In the genomic region with DNA sequence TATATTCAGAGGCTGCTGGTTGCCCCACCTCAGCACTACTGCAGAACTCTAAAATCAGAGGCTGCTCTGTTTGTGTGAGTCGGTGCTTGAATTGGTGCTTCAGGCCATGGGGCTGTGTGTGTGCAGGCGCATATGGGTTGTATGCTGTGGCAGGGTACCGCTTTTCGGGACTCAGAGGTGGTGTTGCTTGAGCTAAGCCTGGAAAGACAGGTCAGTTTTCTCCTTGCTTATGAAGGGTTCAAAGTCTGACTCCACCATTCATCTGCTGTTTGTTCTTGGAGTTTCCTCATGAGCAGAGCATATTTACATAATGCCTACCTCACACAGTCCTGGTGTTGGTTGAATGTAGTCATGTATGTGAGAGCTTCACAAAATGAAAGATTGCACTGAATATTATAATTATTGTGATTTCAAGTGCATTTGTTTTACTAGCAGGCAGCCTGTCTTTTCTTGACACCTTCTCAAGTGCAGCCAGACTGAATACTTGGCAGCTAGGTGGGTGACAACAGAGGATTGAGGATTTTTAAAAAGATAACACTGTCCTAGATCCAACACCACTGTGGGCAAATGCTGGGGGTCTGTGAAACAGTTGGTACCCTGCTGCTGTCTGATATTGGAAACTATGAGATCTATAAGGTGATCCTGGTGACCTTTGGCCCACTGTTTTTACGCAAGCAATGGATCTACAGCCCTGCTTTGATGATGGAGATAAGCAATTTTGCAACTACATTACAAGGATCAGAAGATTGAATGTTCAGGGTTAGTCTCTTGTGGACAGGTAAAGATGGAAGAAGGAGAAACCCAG, we compare ENCODE assay signal across 1 cellular context.
TF ChIP-seq lines count a peak whose summit lies in the region.

No MANE protein-coding gene starts in this region.

TF ChIP-seq in HepG2, 621 proteins besides CTCF, POLR2A, EP300 and RAD21 (continued from another document and continues in another):
- TF ChIP-seq, protein P1, sequence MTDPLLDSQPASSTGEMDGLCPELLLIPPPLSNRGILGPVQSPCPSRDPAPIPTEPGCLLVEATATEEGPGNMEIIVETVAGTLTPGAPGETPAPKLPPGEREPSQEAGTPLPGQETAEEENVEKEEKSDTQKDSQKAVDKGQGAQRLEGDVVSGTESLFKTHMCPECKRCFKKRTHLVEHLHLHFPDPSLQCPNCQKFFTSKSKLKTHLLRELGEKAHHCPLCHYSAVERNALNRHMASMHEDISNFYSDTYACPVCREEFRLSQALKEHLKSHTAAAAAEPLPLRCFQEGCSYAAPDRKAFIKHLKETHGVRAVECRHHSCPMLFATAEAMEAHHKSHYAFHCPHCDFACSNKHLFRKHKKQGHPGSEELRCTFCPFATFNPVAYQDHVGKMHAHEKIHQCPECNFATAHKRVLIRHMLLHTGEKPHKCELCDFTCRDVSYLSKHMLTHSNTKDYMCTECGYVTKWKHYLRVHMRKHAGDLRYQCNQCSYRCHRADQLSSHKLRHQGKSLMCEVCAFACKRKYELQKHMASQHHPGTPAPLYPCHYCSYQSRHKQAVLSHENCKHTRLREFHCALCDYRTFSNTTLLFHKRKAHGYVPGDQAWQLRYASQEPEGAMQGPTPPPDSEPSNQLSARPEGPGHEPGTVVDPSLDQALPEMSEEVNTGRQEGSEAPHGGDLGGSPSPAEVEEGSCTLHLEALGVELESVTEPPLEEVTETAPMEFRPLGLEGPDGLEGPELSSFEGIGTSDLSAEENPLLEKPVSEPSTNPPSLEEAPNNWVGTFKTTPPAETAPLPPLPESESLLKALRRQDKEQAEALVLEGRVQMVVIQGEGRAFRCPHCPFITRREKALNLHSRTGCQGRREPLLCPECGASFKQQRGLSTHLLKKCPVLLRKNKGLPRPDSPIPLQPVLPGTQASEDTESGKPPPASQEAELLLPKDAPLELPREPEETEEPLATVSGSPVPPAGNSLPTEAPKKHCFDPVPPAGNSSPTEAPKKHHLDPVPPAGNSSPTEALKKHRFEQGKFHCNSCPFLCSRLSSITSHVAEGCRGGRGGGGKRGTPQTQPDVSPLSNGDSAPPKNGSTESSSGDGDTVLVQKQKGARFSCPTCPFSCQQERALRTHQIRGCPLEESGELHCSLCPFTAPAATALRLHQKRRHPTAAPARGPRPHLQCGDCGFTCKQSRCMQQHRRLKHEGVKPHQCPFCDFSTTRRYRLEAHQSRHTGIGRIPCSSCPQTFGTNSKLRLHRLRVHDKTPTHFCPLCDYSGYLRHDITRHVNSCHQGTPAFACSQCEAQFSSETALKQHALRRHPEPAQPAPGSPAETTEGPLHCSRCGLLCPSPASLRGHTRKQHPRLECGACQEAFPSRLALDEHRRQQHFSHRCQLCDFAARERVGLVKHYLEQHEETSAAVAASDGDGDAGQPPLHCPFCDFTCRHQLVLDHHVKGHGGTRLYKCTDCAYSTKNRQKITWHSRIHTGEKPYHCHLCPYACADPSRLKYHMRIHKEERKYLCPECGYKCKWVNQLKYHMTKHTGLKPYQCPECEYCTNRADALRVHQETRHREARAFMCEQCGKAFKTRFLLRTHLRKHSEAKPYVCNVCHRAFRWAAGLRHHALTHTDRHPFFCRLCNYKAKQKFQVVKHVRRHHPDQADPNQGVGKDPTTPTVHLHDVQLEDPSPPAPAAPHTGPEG (CRISPR knock-in tag; IDR thresholded peaks at IDR 0.05): peak; percentile 22; the same call in 1 of the 2 replicates
- no peak for TF ChIP-seq SRY (CRISPR knock-in tag; IDR thresholded peaks at IDR 0.05)
- TF ChIP-seq ZNF552 (CRISPR knock-in tag; IDR thresholded peaks at IDR 0.05; ENCODE audit: borderline replicate concordance): no peak
- 0 out of 2 replicates have a peak, but pooled peaks have one; percentile 22 for TF ChIP-seq ISX (CRISPR knock-in tag; conservative IDR thresholded peaks at IDR 0.05)
- TF ChIP-seq, protein P2, sequence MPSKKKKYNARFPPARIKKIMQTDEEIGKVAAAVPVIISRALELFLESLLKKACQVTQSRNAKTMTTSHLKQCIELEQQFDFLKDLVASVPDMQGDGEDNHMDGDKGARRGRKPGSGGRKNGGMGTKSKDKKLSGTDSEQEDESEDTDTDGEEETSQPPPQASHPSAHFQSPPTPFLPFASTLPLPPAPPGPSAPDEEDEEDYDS (CRISPR knock-in tag; IDR thresholded peaks at IDR 0.05): peak; percentile 71
- TF ChIP-seq MBD4 (IDR thresholded peaks at IDR 0.05; ENCODE audit: borderline replicate concordance, low read length): no peak
- peak; percentile 72; the same call in 1 of the 2 replicates for TF ChIP-seq ZBTB20 (CRISPR knock-in tag; IDR thresholded peaks at IDR 0.05; ENCODE audit: borderline replicate concordance, low read depth)
- TF ChIP-seq, protein P3, sequence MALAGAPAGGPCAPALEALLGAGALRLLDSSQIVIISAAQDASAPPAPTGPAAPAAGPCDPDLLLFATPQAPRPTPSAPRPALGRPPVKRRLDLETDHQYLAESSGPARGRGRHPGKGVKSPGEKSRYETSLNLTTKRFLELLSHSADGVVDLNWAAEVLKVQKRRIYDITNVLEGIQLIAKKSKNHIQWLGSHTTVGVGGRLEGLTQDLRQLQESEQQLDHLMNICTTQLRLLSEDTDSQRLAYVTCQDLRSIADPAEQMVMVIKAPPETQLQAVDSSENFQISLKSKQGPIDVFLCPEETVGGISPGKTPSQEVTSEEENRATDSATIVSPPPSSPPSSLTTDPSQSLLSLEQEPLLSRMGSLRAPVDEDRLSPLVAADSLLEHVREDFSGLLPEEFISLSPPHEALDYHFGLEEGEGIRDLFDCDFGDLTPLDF (CRISPR knock-in tag; IDR thresholded peaks at IDR 0.05): no peak
- peak; percentile 48 for TF ChIP-seq THAP11 (CRISPR knock-in tag; IDR thresholded peaks at IDR 0.05)
- no peak for TF ChIP-seq ZSCAN20 (CRISPR knock-in tag; IDR thresholded peaks at IDR 0.05; ENCODE audit: borderline replicate concordance)
- no peak for TF ChIP-seq RELA (CRISPR knock-in tag; IDR thresholded peaks at IDR 0.05)
- no peak for TF ChIP-seq ZNF10 (CRISPR knock-in tag; IDR thresholded peaks at IDR 0.05; ENCODE audit: borderline replicate concordance, low read depth)
- TF ChIP-seq CEBPB (IDR thresholded peaks at IDR 0.05; ENCODE audit: borderline replicate concordance, low read depth, low read length): peak; percentile 69; the same call in 1 of the 2 replicates
- TF ChIP-seq CEBPG (CRISPR knock-in tag; IDR thresholded peaks at IDR 0.05): peak; percentile 88
- TF ChIP-seq KAT8 (CRISPR knock-in tag; IDR thresholded peaks at IDR 0.05): peak; percentile 17; the same call in 1 of the 2 replicates
- no peak for TF ChIP-seq ZNF879 (CRISPR knock-in tag; IDR thresholded peaks at IDR 0.05)
- TF ChIP-seq, protein P4, sequence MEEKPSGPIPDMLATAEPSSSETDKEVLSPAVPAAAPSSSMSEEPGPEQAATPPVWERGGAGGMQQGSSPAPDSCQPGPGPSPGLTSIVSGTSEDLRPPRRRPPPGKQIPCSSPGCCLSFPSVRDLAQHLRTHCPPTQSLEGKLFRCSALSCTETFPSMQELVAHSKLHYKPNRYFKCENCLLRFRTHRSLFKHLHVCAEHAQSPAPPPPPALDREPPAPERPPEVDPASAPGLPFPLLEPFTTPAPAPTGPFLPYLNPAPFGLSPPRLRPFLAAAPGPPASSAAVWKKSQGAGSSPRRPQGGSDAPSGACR (CRISPR knock-in tag; IDR thresholded peaks at IDR 0.05): no peak
- peak; percentile 47; the same call in 1 of the 2 replicates for TF ChIP-seq ZNF34 (CRISPR knock-in tag; IDR thresholded peaks at IDR 0.05; ENCODE audit: borderline replicate concordance)
- TF ChIP-seq ARNT2 (CRISPR knock-in tag; IDR thresholded peaks at IDR 0.05; ENCODE audit: low read depth): no peak
- TF ChIP-seq, protein P5, sequence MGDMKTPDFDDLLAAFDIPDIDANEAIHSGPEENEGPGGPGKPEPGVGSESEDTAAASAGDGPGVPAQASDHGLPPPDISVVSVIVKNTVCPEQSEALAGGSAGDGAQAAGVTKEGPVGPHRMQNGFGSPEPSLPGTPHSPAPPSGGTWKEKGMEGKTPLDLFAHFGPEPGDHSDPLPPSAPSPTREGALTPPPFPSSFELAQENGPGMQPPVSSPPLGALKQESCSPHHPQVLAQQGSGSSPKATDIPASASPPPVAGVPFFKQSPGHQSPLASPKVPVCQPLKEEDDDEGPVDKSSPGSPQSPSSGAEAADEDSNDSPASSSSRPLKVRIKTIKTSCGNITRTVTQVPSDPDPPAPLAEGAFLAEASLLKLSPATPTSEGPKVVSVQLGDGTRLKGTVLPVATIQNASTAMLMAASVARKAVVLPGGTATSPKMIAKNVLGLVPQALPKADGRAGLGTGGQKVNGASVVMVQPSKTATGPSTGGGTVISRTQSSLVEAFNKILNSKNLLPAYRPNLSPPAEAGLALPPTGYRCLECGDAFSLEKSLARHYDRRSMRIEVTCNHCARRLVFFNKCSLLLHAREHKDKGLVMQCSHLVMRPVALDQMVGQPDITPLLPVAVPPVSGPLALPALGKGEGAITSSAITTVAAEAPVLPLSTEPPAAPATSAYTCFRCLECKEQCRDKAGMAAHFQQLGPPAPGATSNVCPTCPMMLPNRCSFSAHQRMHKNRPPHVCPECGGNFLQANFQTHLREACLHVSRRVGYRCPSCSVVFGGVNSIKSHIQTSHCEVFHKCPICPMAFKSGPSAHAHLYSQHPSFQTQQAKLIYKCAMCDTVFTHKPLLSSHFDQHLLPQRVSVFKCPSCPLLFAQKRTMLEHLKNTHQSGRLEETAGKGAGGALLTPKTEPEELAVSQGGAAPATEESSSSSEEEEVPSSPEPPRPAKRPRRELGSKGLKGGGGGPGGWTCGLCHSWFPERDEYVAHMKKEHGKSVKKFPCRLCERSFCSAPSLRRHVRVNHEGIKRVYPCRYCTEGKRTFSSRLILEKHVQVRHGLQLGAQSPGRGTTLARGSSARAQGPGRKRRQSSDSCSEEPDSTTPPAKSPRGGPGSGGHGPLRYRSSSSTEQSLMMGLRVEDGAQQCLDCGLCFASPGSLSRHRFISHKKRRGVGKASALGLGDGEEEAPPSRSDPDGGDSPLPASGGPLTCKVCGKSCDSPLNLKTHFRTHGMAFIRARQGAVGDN (CRISPR knock-in tag; IDR thresholded peaks at IDR 0.05): peak; percentile 35; the same call in 1 of the 2 replicates
- no peak for TF ChIP-seq ERF (CRISPR knock-in tag; IDR thresholded peaks at IDR 0.05)
- no peak for TF ChIP-seq PHF20 (CRISPR knock-in tag; IDR thresholded peaks at IDR 0.05)
- TF ChIP-seq SIX1 (CRISPR knock-in tag; IDR thresholded peaks at IDR 0.05; ENCODE audit: borderline replicate concordance): no peak
- TF ChIP-seq, protein P6, sequence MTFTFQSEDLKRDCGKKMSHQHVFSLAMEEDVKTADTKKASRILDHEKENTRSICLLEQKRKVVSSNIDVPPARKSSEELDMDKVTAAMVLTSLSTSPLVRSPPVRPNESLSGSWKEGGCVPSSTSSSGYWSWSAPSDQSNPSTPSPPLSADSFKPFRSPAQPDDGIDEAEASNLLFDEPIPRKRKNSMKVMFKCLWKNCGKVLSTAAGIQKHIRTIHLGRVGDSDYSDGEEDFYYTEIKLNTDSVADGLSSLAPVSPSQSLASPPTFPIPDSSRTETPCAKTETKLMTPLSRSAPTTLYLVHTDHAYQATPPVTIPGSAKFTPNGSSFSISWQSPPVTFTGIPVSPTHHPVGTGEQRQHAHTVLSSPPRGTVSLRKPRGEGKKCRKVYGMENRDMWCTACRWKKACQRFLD (CRISPR knock-in tag; IDR thresholded peaks at IDR 0.05; ENCODE audit: borderline replicate concordance): no peak
- no peak for TF ChIP-seq CENPX (CRISPR knock-in tag; IDR thresholded peaks at IDR 0.05)
- TF ChIP-seq ZNF431 (CRISPR knock-in tag; IDR thresholded peaks at IDR 0.05; ENCODE audit: borderline replicate concordance, low read depth): no peak
- TF ChIP-seq MTA3 (CRISPR knock-in tag; IDR thresholded peaks at IDR 0.05): no peak
- TF ChIP-seq GTF2F1 (IDR thresholded peaks at IDR 0.05; ENCODE audit: low read length): no peak
- TF ChIP-seq SP5 (CRISPR knock-in tag; IDR thresholded peaks at IDR 0.05; ENCODE audit: borderline replicate concordance, low read depth): no peak; the same call in 1 of the 2 replicates
- no peak for TF ChIP-seq FOXM1 (CRISPR knock-in tag; IDR thresholded peaks at IDR 0.05)
- TF ChIP-seq ZNF501 (CRISPR knock-in tag; IDR thresholded peaks at IDR 0.05): peak; percentile 74
- TF ChIP-seq ZNF598 (CRISPR knock-in tag; IDR thresholded peaks at IDR 0.05; ENCODE audit: borderline replicate concordance): no peak
- no peak for TF ChIP-seq XBP1 (CRISPR knock-in tag; IDR thresholded peaks at IDR 0.05)
- peak; percentile 35; the same call in 1 of the 2 replicates for TF ChIP-seq ZNF629 (CRISPR knock-in tag; conservative IDR thresholded peaks at IDR 0.05)
- no peak for TF ChIP-seq ZKSCAN5 (CRISPR knock-in tag; IDR thresholded peaks at IDR 0.05)
- peak; percentile 81 for TF ChIP-seq MED1 (CRISPR knock-in tag; IDR thresholded peaks at IDR 0.05)
- peak; percentile 86 for TF ChIP-seq GATAD2A (CRISPR knock-in tag; IDR thresholded peaks at IDR 0.05)
- TF ChIP-seq KLF15 (CRISPR knock-in tag; IDR thresholded peaks at IDR 0.05; ENCODE audit: borderline replicate concordance): no peak
- TF ChIP-seq, protein P7, sequence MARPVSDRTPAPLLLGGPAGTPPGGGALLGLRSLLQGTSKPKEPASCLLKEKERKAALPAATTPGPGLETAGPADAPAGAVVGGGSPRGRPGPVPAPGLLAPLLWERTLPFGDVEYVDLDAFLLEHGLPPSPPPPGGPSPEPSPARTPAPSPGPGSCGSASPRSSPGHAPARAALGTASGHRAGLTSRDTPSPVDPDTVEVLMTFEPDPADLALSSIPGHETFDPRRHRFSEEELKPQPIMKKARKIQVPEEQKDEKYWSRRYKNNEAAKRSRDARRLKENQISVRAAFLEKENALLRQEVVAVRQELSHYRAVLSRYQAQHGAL (CRISPR knock-in tag; IDR thresholded peaks at IDR 0.05; ENCODE audit: not compliant biosample characterization): no peak
- no peak for TF ChIP-seq ZNF749 (CRISPR knock-in tag; IDR thresholded peaks at IDR 0.05; ENCODE audit: borderline replicate concordance)
- no peak for TF ChIP-seq ZNF251 (CRISPR knock-in tag; IDR thresholded peaks at IDR 0.05)
- TF ChIP-seq RARG (CRISPR knock-in tag; IDR thresholded peaks at IDR 0.05; ENCODE audit: low read depth): no peak
- no peak for TF ChIP-seq ZNF563 (CRISPR knock-in tag; IDR thresholded peaks at IDR 0.05)
- TF ChIP-seq SAFB2 (CRISPR knock-in tag; IDR thresholded peaks at IDR 0.05; ENCODE audit: borderline replicate concordance, low read depth): no peak
- TF ChIP-seq ZBTB7A (CRISPR knock-in tag; IDR thresholded peaks at IDR 0.05): no peak
